Comparison of ENCODE assay signal across 8 cellular contexts in genomic region chr14:79278798-79279644, GRCh38.
A peak's percentile ranks its signal among the peaks of the same experiment; 100 is the strongest.
DNase-seq lines count a peak whose midpoint lies in the region; ATAC-seq, FAIRE-seq and TF ChIP-seq lines count a peak whose summit lies in the region.

No MANE protein-coding gene starts in this region.

- H3K9me3 Mint-ChIP-seq in naive thymus-derived CD8-positive, alpha-beta T cell = peaks cover 0 to 21% (median 2%) of the 10 kb centered on the region in 9 donors

- H3K36me3 ChIP-seq in left ventricle myocardium inferior = no peaks in the 10 kb centered on the region

- DNase-seq in NCI-H1694 (lab: John Stamatoyannopoulos, UW) = peak; percentile 98
- DNase-seq in anterior cingulate cortex (lab: John Stamatoyannopoulos, UW) = peak in 53 of 58 donors; percentile 11 to 85 (median 46)
- DNase-seq in left ventricle myocardium inferior = peak; percentile 48
- DNase-seq in pons (ENCODE audit: low spot score) = peak; percentile 30
- DNase-seq in GM12892 (ENCODE audit: insufficient read length) = no peak
- no peak for DNase-seq in naive thymus-derived CD8-positive, alpha-beta T cell

- no peaks in the 10 kb centered on the region for H3K9me3 ChIP-seq in left ventricle myocardium inferior (replicated peaks)

- no peak overlapping the region for H3K4me3 Mint-ChIP-seq in naive thymus-derived CD8-positive, alpha-beta T cell

- H3K36me3 Mint-ChIP-seq in naive thymus-derived CD8-positive, alpha-beta T cell = peaks cover 0 to 6% (median under 1%) of the 10 kb centered on the region in 3 donors

- no peak for FAIRE-seq in GM12892 (lab: Jason Lieb, UNC)

- peaks cover 96% of the 10 kb centered on the region for H3K27me3 ChIP-seq in left ventricle myocardium inferior (ENCODE audit: low read depth)

- peak overlapping the region; percentile 64 for H3K4me3 ChIP-seq in left ventricle myocardium inferior

- no peak overlapping the region for H3K27ac ChIP-seq in left ventricle myocardium inferior (replicated peaks)

- intact Hi-C loops in left ventricle myocardium inferior (cut with micrococcal nuclease) = no loop called here

- H3K4me1 ChIP-seq in left ventricle myocardium inferior = peaks cover 21% of the 10 kb centered on the region

- peaks cover 0 to 12% (median 2%) of the 10 kb centered on the region in 4 donors for H3K4me1 Mint-ChIP-seq in naive thymus-derived CD8-positive, alpha-beta T cell

- peak; percentile 67 for ATAC-seq in GM19395 (IDR thresholded peaks at IDR 0.05; ENCODE audit: unreplicated experiment)
- ATAC-seq in activated CD4-positive, CD25-positive, alpha-beta regulatory T cell treated with anti-CD3 and anti-CD28 coated beads, Interleukin-2, amount 50 U/mL, for 24 hours = no peak
- no peak for ATAC-seq in naive thymus-derived CD8-positive, alpha-beta T cell

- H3K27me3 Mint-ChIP-seq in naive thymus-derived CD8-positive, alpha-beta T cell = peaks cover 38 to 88% (median 49%) of the 10 kb centered on the region in 5 donors

- TF ChIP-seq POLR2A in GM12892 (IDR thresholded peaks at IDR 0.05; ENCODE audit: low read depth, low read length) = no peak

- POLR2A ChIA-PET in naive thymus-derived CD8-positive, alpha-beta T cell (lab: Charles Lee) = no interaction called here

- peak overlapping the region in 1 of 10 donors; percentile 29 for H3K27ac Mint-ChIP-seq in naive thymus-derived CD8-positive, alpha-beta T cell

- TF ChIP-seq CTCF in left ventricle myocardium inferior (IDR thresholded peaks at IDR 0.05; ENCODE audit: borderline replicate concordance) = no peak

Comparison
In these comparisons a context has a peak if more than half of its experiments do, and no peak if none do; other contexts are left out.
1. DNase-seq: peak in NCI-H1694 (single experiment), anterior cingulate cortex (53 of 58), left ventricle myocardium inferior (single experiment) and pons (single experiment); none in GM12892 (single experiment) and naive thymus-derived CD8-positive, alpha-beta T cell (0 of 10).